In genomic region chr3:54121404-54122045, GRCh38 we compare ENCODE assay signal across 1 cellular context.
TF ChIP-seq lines count a peak whose summit lies in the region.

No MANE protein-coding gene starts in this region.

TF ChIP-seq in SK-N-SH, 30 proteins besides CTCF, POLR2A, EP300 and RAD21 (continued from another document):
- TF ChIP-seq, protein P1, sequence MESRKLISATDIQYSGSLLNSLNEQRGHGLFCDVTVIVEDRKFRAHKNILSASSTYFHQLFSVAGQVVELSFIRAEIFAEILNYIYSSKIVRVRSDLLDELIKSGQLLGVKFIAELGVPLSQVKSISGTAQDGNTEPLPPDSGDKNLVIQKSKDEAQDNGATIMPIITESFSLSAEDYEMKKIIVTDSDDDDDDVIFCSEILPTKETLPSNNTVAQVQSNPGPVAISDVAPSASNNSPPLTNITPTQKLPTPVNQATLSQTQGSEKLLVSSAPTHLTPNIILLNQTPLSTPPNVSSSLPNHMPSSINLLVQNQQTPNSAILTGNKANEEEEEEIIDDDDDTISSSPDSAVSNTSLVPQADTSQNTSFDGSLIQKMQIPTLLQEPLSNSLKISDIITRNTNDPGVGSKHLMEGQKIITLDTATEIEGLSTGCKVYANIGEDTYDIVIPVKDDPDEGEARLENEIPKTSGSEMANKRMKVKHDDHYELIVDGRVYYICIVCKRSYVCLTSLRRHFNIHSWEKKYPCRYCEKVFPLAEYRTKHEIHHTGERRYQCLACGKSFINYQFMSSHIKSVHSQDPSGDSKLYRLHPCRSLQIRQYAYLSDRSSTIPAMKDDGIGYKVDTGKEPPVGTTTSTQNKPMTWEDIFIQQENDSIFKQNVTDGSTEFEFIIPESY (IDR thresholded peaks at IDR 0.05; ENCODE audit: borderline replicate concordance, low read depth) = no peak
- no peak for TF ChIP-seq SMC3 (IDR thresholded peaks at IDR 0.05; ENCODE audit: low read depth, low read length)
